Comparison of ENCODE assay signal across 17 cellular contexts in the genomic region with DNA sequence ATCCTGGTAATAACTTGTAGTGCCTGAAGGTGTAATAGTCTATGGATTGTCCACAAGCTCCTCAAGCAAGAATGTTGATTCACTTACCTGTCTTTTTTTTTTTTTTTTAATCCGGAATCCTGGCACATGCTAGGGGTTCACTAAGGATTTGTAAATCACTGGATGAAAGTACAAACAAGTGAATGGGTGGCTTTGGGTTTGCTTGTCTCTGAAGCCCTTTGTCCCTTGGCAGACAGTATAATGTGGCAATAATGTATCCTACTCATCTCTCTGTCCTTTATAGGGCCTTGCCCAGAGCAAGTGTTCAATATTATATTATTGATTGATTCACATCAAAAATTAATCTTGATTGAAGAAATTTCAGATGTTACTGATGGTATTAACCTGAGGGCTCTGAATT.
DNase-seq lines count a peak whose midpoint lies in the region; ATAC-seq, FAIRE-seq and TF ChIP-seq lines count a peak whose summit lies in the region.
"Had no signal": no experiment of that assay in that cellular context is flagged by ENCODE, and none has a peak within 500 bp of the region (broad histone marks: within the 10 kb centered on the region; RNA-seq: fewer than 3 reads in every experiment).

No MANE protein-coding gene starts in this region.

- H3K36me3 ChIP-seq in A673 (ENCODE audit: insufficient read depth, low read length, poor library complexity, severe bottlenecking), result no peaks in the 10 kb centered on the region
- H3K36me3 ChIP-seq in bronchial epithelial cell (ENCODE audit: control insufficient read depth, insufficient read depth, low read length), result no peaks in the 10 kb centered on the region
- no peaks in the 10 kb centered on the region for H3K36me3 ChIP-seq in colonic mucosa
- H3K36me3 ChIP-seq: BLaER1 had no signal

- TF ChIP-seq EP300 in A549 (IDR thresholded peaks at IDR 0.05), result no peak

- TF ChIP-seq CTCF in A549 (IDR thresholded peaks at IDR 0.05) (no peak), A673 (conservative IDR thresholded peaks at IDR 0.05; ENCODE audit: low read depth, low read length) (no peak), bronchial epithelial cell (IDR thresholded peaks at IDR 0.05; ENCODE audit: insufficient read depth, low read length, severe bottlenecking) (no peak), colonic mucosa (IDR thresholded peaks at IDR 0.05) (no peak)

- no peak for TF ChIP-seq POLR2A in A549 (IDR thresholded peaks at IDR 0.05; ENCODE audit: low read length)

- ATAC-seq in A549 (no peak), left lobe of liver (peak; percentile 96), HG03039 (IDR thresholded peaks at IDR 0.05; ENCODE audit: unreplicated experiment) (no peak)

- WGBS in A549 (ENCODE audit: missing lambda C conversion rate), result 44% methylated on average over 1 of the region's 1 CpG

- H3K9me3 ChIP-seq in A549, result peaks cover 13% of the 10 kb centered on the region; the same call in 1 of the 3 replicates
- peaks cover 6% of the 10 kb centered on the region for H3K9me3 ChIP-seq in A673 (ENCODE audit: low read depth, low read length, poor library complexity, severe bottlenecking)
- H3K9me3 ChIP-seq in colonic mucosa, result no peaks in the 10 kb centered on the region

- CTCF ChIA-PET in A549 (lab: Yijun Ruan, JAX) (no interaction called here), A673 (lab: Charles Lee) (no interaction called here)

- H3K27me3 ChIP-seq in A673 (replicated peaks; ENCODE audit: insufficient read depth, low read depth, low read length, poor library complexity) (no peaks in the 10 kb centered on the region), bronchial epithelial cell (ENCODE audit: control insufficient read depth, insufficient read depth, low read length) (no peaks in the 10 kb centered on the region), colonic mucosa (no peaks in the 10 kb centered on the region)
- H3K27me3 ChIP-seq: BLaER1 had no signal

- POLR2A ChIA-PET in A549 (lab: Yijun Ruan, JAX) (no interaction called here), A673 (lab: Charles Lee; ENCODE audit: low non-redundant PET) (no interaction called here)

- H3K9ac ChIP-seq in colonic mucosa (ENCODE audit: low read depth in 2 of 2, low read length in 2 of 2), result no peak overlapping the region
- H3K9ac ChIP-seq: BLaER1, GM23248 had no signal

- intact Hi-C loops in A673 (cut with micrococcal nuclease; ENCODE audit: unreplicated experiment) (no loop called here), colonic mucosa (cut with DNase I) (no loop called here)

- BruUV-seq in A673 (replicated peaks; lab: Mats Ljungman, UMichigan), result no TSS peak

- H3K27ac ChIP-seq in A549, result peak overlapping the region; percentile 38 to 49; a peak in 2 of 6 replicates
- peak overlapping the region; percentile 32 for H3K27ac ChIP-seq in A673 (ENCODE audit: low read depth, low read length, poor library complexity, severe bottlenecking)
- H3K27ac ChIP-seq in colonic mucosa, result no peak overlapping the region
- H3K27ac ChIP-seq: BLaER1, GM23248 had no signal

- FAIRE-seq in A549 (lab: Jason Lieb, UNC) (no peak), bronchial epithelial cell (lab: Jason Lieb, UNC) (no peak)
- FAIRE-seq: A204.1, H54, HTR-8/SVneo had no signal

- H3K4me3 ChIP-seq in A549 (no peak overlapping the region), A673 (ENCODE audit: low read depth, low read length, poor library complexity, severe bottlenecking) (no peak overlapping the region), bronchial epithelial cell (ENCODE audit: low read depth, low read length) (no peak overlapping the region), colonic mucosa (no peak overlapping the region)
- H3K4me3 ChIP-seq: BLaER1, GM23248 had no signal

- TF ChIP-seq RAD21 in A549 (conservative IDR thresholded peaks at IDR 0.05 in 1 of 2, IDR thresholded peaks at IDR 0.05 in 1 of 2), result no peak

- peak overlapping the region; percentile 37; the same call in 1 of the 3 replicates for H3K4me2 ChIP-seq in A549
- H3K4me2 ChIP-seq: BLaER1 had no signal

- DNase-seq in A549 (ENCODE audit: low read depth in 1 of 2, low spot score in 1 of 2) (no peak), A673 (ENCODE audit: low spot score) (no peak), bronchial epithelial cell (ENCODE audit: low read depth) (peak; percentile 11), left lobe of liver (ENCODE audit: low spot score) (no peak), colonic mucosa (no peak)
- DNase-seq in activated naive CD4-positive, alpha-beta T cell treated with Interleukin-2 at 50 U/mL for 16 hours, result no peak
- DNase-seq: CD4-positive, alpha-beta memory T cell; DMS153; DMS79; GDM1; GM23248; KBM-7 had no signal

- H3K4me1 ChIP-seq in A549, result peaks cover 11% of the 10 kb centered on the region
- H3K4me1 ChIP-seq in A673 (ENCODE audit: insufficient read depth, low read length, poor library complexity, severe bottlenecking), result peaks cover 21% of the 10 kb centered on the region
- no peaks in the 10 kb centered on the region for H3K4me1 ChIP-seq in colonic mucosa
- H3K4me1 ChIP-seq: BLaER1 had no signal

TF ChIP-seq in A549, 52 proteins besides CTCF, POLR2A, EP300 and RAD21:
- TF ChIP-seq KDM1A (IDR thresholded peaks at IDR 0.05; ENCODE audit: low read depth) (no peak), ZNF302 (CRISPR knock-in tag; IDR thresholded peaks at IDR 0.05) (no peak), HOXB13 (CRISPR knock-in tag; IDR thresholded peaks at IDR 0.05; ENCODE audit: low read depth) (no peak), NFE2L2 (conservative IDR thresholded peaks at IDR 0.05; ENCODE audit: low read length) (no peak), RCOR1 (IDR thresholded peaks at IDR 0.05; ENCODE audit: low read depth, low read length) (no peak), SREBF2 (IDR thresholded peaks at IDR 0.05) (no peak), ZFP36 (IDR thresholded peaks at IDR 0.05; ENCODE audit: borderline replicate concordance, partially characterized antibody) (no peak), CHD4 (IDR thresholded peaks at IDR 0.05; ENCODE audit: borderline replicate concordance) (no peak), RFX5 (IDR thresholded peaks at IDR 0.05) (no peak), RNF2 (IDR thresholded peaks at IDR 0.05; ENCODE audit: borderline replicate concordance, low read depth) (no peak), EHMT2 (IDR thresholded peaks at IDR 0.05; ENCODE audit: low read depth) (no peak)
